ENCODE assay signal across 1 cellular context in the genomic region with DNA sequence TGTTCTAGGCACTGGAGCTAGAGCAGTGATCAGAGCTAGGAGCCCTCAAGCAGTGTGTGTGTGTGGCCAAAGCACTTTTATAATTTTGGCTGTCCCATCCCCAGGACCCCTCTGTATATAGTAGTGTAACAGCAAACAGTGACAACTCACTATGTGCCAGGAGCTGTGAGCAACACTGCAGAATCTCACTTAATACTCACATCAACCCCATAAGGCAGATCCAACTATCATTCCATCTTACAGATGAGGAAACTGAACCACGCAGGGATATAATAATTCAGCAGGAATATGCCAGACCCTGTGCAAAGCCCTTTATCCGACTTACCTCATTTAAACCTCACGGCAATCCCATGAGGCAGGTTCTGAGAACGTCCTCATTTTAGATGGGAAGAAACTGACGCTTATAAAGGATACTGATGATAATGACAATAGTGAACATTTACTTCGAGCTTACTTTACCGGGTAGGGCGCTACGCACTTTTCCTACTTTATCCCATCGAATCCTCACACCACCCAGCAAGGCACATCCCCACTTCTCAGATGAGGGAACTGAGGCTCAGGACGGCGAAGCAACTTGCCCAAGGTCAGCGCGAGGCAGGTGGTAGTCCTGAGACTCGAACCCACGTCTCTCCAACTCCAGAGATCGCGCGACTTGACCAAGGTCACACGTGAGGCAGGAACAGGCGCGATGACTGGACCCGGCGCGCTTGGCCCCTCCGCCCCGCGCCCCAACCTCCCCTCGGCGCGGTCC.
TF ChIP-seq lines count a peak whose summit lies in the region.

No MANE protein-coding gene starts in this region.

TF ChIP-seq in HepG2, 621 proteins besides CTCF, POLR2A, EP300 and RAD21 (continued from another document):
- TF ChIP-seq, protein P1, sequence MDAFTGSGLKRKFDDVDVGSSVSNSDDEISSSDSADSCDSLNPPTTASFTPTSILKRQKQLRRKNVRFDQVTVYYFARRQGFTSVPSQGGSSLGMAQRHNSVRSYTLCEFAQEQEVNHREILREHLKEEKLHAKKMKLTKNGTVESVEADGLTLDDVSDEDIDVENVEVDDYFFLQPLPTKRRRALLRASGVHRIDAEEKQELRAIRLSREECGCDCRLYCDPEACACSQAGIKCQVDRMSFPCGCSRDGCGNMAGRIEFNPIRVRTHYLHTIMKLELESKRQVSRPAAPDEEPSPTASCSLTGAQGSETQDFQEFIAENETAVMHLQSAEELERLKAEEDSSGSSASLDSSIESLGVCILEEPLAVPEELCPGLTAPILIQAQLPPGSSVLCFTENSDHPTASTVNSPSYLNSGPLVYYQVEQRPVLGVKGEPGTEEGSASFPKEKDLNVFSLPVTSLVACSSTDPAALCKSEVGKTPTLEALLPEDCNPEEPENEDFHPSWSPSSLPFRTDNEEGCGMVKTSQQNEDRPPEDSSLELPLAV (CRISPR knock-in tag; conservative IDR thresholded peaks at IDR 0.05; ENCODE audit: low read depth), result no peak
- TF ChIP-seq NR3C1 (CRISPR knock-in tag; IDR thresholded peaks at IDR 0.05) (no peak), ZNF569 (CRISPR knock-in tag; IDR thresholded peaks at IDR 0.05; ENCODE audit: borderline replicate concordance) (no peak), ZNF713 (CRISPR knock-in tag; IDR thresholded peaks at IDR 0.05) (no peak), CHD4 (IDR thresholded peaks at IDR 0.05; ENCODE audit: borderline replicate concordance, low read length) (peak; percentile 76; the same call in 1 of the 2 replicates), ZNF878 (CRISPR knock-in tag; IDR thresholded peaks at IDR 0.05) (no peak), KAT8 (CRISPR knock-in tag; IDR thresholded peaks at IDR 0.05) (no peak), ADNP (CRISPR knock-in tag; IDR thresholded peaks at IDR 0.05) (peak; percentile 94), CHD2 (IDR thresholded peaks at IDR 0.05; ENCODE audit: low read depth, low read length) (peak; percentile 86), ZNF138 (CRISPR knock-in tag; IDR thresholded peaks at IDR 0.05; ENCODE audit: low read depth) (no peak), CBFB (CRISPR knock-in tag; IDR thresholded peaks at IDR 0.05) (no peak), SRF (IDR thresholded peaks at IDR 0.05; ENCODE audit: low read depth, low read length) (no peak), YEATS2 (CRISPR knock-in tag; IDR thresholded peaks at IDR 0.05; ENCODE audit: borderline replicate concordance) (no peak), ZNF792 (CRISPR knock-in tag; IDR thresholded peaks at IDR 0.05) (no peak)
- TF ChIP-seq, protein P2, sequence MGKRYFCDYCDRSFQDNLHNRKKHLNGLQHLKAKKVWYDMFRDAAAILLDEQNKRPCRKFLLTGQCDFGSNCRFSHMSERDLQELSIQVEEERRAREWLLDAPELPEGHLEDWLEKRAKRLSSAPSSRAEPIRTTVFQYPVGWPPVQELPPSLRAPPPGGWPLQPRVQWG (CRISPR knock-in tag; IDR thresholded peaks at IDR 0.05; ENCODE audit: borderline replicate concordance, low read depth), result no peak
- TF ChIP-seq, protein P3, sequence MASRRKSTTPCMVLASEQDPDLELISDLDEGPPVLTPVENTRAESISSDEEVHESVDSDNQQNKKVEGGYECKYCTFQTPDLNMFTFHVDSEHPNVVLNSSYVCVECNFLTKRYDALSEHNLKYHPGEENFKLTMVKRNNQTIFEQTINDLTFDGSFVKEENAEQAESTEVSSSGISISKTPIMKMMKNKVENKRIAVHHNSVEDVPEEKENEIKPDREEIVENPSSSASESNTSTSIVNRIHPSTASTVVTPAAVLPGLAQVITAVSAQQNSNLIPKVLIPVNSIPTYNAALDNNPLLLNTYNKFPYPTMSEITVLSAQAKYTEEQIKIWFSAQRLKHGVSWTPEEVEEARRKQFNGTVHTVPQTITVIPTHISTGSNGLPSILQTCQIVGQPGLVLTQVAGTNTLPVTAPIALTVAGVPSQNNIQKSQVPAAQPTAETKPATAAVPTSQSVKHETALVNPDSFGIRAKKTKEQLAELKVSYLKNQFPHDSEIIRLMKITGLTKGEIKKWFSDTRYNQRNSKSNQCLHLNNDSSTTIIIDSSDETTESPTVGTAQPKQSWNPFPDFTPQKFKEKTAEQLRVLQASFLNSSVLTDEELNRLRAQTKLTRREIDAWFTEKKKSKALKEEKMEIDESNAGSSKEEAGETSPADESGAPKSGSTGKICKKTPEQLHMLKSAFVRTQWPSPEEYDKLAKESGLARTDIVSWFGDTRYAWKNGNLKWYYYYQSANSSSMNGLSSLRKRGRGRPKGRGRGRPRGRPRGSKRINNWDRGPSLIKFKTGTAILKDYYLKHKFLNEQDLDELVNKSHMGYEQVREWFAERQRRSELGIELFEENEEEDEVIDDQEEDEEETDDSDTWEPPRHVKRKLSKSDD (CRISPR knock-in tag; IDR thresholded peaks at IDR 0.05; ENCODE audit: low read depth), result no peak
- TF ChIP-seq, protein P4, sequence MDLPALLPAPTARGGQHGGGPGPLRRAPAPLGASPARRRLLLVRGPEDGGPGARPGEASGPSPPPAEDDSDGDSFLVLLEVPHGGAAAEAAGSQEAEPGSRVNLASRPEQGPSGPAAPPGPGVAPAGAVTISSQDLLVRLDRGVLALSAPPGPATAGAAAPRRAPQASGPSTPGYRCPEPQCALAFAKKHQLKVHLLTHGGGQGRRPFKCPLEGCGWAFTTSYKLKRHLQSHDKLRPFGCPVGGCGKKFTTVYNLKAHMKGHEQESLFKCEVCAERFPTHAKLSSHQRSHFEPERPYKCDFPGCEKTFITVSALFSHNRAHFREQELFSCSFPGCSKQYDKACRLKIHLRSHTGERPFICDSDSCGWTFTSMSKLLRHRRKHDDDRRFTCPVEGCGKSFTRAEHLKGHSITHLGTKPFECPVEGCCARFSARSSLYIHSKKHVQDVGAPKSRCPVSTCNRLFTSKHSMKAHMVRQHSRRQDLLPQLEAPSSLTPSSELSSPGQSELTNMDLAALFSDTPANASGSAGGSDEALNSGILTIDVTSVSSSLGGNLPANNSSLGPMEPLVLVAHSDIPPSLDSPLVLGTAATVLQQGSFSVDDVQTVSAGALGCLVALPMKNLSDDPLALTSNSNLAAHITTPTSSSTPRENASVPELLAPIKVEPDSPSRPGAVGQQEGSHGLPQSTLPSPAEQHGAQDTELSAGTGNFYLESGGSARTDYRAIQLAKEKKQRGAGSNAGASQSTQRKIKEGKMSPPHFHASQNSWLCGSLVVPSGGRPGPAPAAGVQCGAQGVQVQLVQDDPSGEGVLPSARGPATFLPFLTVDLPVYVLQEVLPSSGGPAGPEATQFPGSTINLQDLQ (CRISPR knock-in tag; IDR thresholded peaks at IDR 0.05), result no peak
